8 cellular contexts compared by ENCODE assay signal in genomic region chr15:34039180-34039486, GRCh38. TPM values are rescaled to one million over a fixed set of nuclear protein-coding genes. Genes with fewer than 3 reads are reported as not detected.
A peak's percentile ranks its signal among the peaks of the same experiment; 100 is the strongest.
DNase-seq lines count a peak whose midpoint lies in the region; ATAC-seq, FAIRE-seq and TF ChIP-seq lines count a peak whose summit lies in the region.

AVEN (minus strand) TSS chr15:34039204; CDS start chr15:34039046, 158 bp downstream.

- H3K36me3 ChIP-seq in SK-N-MC (ENCODE audit: insufficient read depth, low read length) = no peaks in the 10 kb centered on the region
- H3K36me3 ChIP-seq in pancreas = no peaks in the 10 kb centered on the region

- H3K27ac ChIP-seq in SK-N-MC (peak within 1 kb of the TSS; percentile 50), pancreas (peak within 1 kb of the TSS; percentile 68 to 89 (median 79))

- H3K27me3 ChIP-seq in pancreas = no peaks in the 10 kb centered on the region

- intact Hi-C loops in pancreas (cut with DNase I) = no loop called here

- DNase-seq in Daoy (ENCODE audit: low read depth) (no peak), SK-N-MC (ENCODE audit: low read depth, low spot score) (no peak), fibroblast of pulmonary artery (ENCODE audit: low read depth) (no peak), pancreas (no peak), SKM-1 treated with dmso at 0.1 percent for 144 hours (lab: John Stamatoyannopoulos, UW; ENCODE audit: unreplicated experiment) (no peak)

- peaks cover 3 to 5% (median 4%) of the 10 kb centered on the region in 3 donors for H3K4me1 ChIP-seq in pancreas

- H3K9ac ChIP-seq in SK-N-MC (ENCODE audit: insufficient read length) = peak within 1 kb of the TSS; percentile 89

- H3K9me3 ChIP-seq in SK-N-MC (ENCODE audit: low read depth, low read length) (no peaks in the 10 kb centered on the region), pancreas (no peaks in the 10 kb centered on the region)

- whole genome bisulfite sequencing in pancreas, 2 donors = 0 to 1% methylated on average over 22 to 23 of the region's 23 CpGs

- no peak for FAIRE-seq in pancreas (lab: Jason Lieb, UNC)

- ATAC-seq in pancreas (no peak), GM21526 (IDR thresholded peaks at IDR 0.05; ENCODE audit: low FRiP score, unreplicated experiment) (no peak), GM21360 (IDR thresholded peaks at IDR 0.05; ENCODE audit: unreplicated experiment) (no peak), HG02973 (IDR thresholded peaks at IDR 0.05; ENCODE audit: unreplicated experiment) (no peak)

- TF ChIP-seq CTCF in fibroblast of pulmonary artery (IDR thresholded peaks at IDR 0.05; ENCODE audit: low read length, missing control alignments) (no peak), pancreas (IDR thresholded peaks at IDR 0.05) (no peak)

- peak within 1 kb of the TSS; percentile 100 for H3K4me3 ChIP-seq in SK-N-MC
- peak within 1 kb of the TSS; percentile 91 for H3K4me3 ChIP-seq in fibroblast of pulmonary artery (replicated peaks; ENCODE audit: low read depth, low read length)
- H3K4me3 ChIP-seq in pancreas = peak within 1 kb of the TSS; percentile 70 to 89 (median 79)

RNA-seq across cellular contexts. Expression of gene AVEN, which starts in this region (rescaled TPM):
- total RNA-seq in Daoy (2014; rRNA removed; shearing (Covaris generic)) = 21.4 and 22.7 TPM in 2 replicates
- 10 to 100 TPM in 3 of 6 donors, 1 to 10 TPM in 3; 8.7 to 13.9 (median 10.0) TPM for total RNA-seq in pancreas
- polyA plus RNA-seq in pancreas = 1 to 10 TPM; 5.9 to 7.8 TPM
